In the genomic region with DNA sequence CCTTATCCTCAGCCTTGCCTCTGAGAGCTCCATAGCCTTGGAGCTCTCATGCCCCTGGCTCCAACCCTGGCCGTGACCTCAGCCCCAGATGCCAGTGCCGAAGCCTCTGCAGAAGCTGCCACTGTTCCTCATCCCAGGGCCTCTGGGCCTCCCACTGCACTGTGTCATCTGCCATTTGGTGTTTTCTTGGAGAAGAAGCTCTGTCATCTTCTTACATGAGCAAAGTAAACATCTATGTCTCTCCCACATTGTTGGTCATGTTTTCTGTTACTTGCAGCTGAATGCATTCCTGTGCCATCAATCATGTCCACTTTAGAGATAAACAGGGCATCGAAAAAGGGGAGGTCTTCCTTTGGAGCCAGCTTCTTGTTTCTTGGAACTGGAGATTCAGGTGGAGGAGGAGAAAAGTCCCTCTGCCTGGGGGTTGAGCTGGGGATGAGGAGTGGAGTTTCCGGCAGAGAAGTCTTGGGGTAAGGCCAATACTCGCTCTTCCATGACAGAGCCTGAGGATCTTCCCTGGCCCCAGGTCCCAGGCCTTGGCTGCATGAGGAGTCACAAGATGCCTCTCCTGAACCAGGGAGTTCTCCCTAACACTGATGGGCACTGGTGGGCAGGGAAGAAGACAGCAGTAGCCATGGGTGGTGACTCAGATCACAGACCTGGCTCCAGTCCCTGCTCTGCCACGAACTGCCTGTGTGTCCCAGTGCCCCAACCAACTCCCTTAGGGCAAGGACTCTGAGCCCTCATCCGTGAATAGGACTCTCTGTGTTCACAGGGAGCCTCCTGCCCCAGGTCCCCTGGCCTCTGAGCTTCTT, we compare ENCODE assay signal across 12 cellular contexts. TPM values are rescaled to one million over a fixed set of nuclear protein-coding genes. Genes with fewer than 3 reads are reported as not detected.
DNase-seq lines count a peak whose midpoint lies in the region; ATAC-seq and TF ChIP-seq lines count a peak whose summit lies in the region.
"Had no signal": no experiment of that assay in that cellular context is flagged by ENCODE, and none has a peak within 500 bp of the region (broad histone marks: within the 10 kb centered on the region; RNA-seq: fewer than 3 reads in every experiment).

No MANE protein-coding gene starts in this region.

- no peak for TF ChIP-seq CTCF in cardiac fibroblast (IDR thresholded peaks at IDR 0.05; ENCODE audit: low read depth, low read length)

- no peaks in the 10 kb centered on the region for H4K20me1 ChIP-seq in BLaER1 treated with 17β-estradiol and CSF1 and Interleukin-3, amounts not matched to agents 10 nM and 100 nM

- no peak overlapping the region for H2BK120ac ChIP-seq in mesenchymal stem cell (ENCODE audit: low read depth, low read length)

- H3K9ac ChIP-seq in BLaER1 treated with 17β-estradiol and CSF1 and Interleukin-3, amounts not matched to agents 10 nM and 100 nM = peak overlapping the region in 5 of 11 experiments; percentile 9 to 55 (median 31); a peak in 3 of 22 replicates
- H3K9ac ChIP-seq in mesenchymal stem cell (ENCODE audit: low read length) = no peak overlapping the region
- H3K9ac ChIP-seq: KMS-11 had no signal

- DNase-seq in LoVo (ENCODE audit: low spot score) (peak; percentile 61), cardiac fibroblast (ENCODE audit: low read depth in 2 of 2) (peak; percentile 44 to 75), mesenchymal stem cell (peak; percentile 31), NCI-H187 treated with DMSO at 0.1 percent for 48 hours (lab: John Stamatoyannopoulos, UW) (no peak), COLO668 (lab: John Stamatoyannopoulos, UW; ENCODE audit: unreplicated experiment) (no peak)
- DNase-seq: activated CD4-positive, alpha-beta T cell treated with anti-CD3 and anti-CD28 coated beads for 48 hours; activated naive CD4-positive, alpha-beta T cell treated with anti-CD3 and anti-CD28 coated beads, Interleukin-2, amount 10 ng/mL, durations not matched to agents 7 days and 5 days; naive B cell had no signal

- H3K79me1 ChIP-seq in mesenchymal stem cell (replicated peaks; ENCODE audit: low read length, poor library complexity, severe bottlenecking) = no peaks in the 10 kb centered on the region

- 73% methylated on average over 7 of the region's 7 CpGs for WGBS in mesenchymal stem cell

- peaks cover 0 to 7% (median 0%) of the 10 kb centered on the region in 11 experiments; a peak in 3 of 22 replicates for H3K9me3 ChIP-seq in BLaER1 treated with 17β-estradiol and CSF1 and Interleukin-3, amounts not matched to agents 10 nM and 100 nM (replicated peaks in 1 of 11)
- no peaks in the 10 kb centered on the region for H3K9me3 ChIP-seq in mesenchymal stem cell (ENCODE audit: control insufficient read depth, low read length)

- peak overlapping the region; percentile 36 for H2AK5ac ChIP-seq in mesenchymal stem cell (ENCODE audit: low read length, severe bottlenecking)

- H3K36me3 ChIP-seq in BLaER1 treated with 17β-estradiol and CSF1 and Interleukin-3, amounts not matched to agents 10 nM and 100 nM = no peaks in the 10 kb centered on the region
- H3K36me3 ChIP-seq in mesenchymal stem cell (ENCODE audit: control insufficient read depth in 1 of 2, insufficient read depth in 2 of 2, low read depth in 1 of 2, low read length in 2 of 2) = no peaks in the 10 kb centered on the region

- peak overlapping the region in 1 of 2 experiments; percentile 28 for H3K18ac ChIP-seq in mesenchymal stem cell (ENCODE audit: low read depth in 1 of 2, low read length in 2 of 2)

- no peak overlapping the region for H2BK12ac ChIP-seq in mesenchymal stem cell (ENCODE audit: low read length in 2 of 2)

- peak overlapping the region in 8 of 11 experiments; percentile 15 to 100 (median 56); a peak in 13 of 22 replicates for H3K27ac ChIP-seq in BLaER1 treated with 17β-estradiol and CSF1 and Interleukin-3, amounts not matched to agents 10 nM and 100 nM
- H3K27ac ChIP-seq in mesenchymal stem cell (ENCODE audit: low read length, poor library complexity, severe bottlenecking) = no peak overlapping the region
- H3K27ac ChIP-seq: KMS-11 had no signal

- H3K14ac ChIP-seq in mesenchymal stem cell (ENCODE audit: low read length in 2 of 2) = no peak overlapping the region

- H3K4ac ChIP-seq in mesenchymal stem cell (ENCODE audit: low read depth in 1 of 2, low read length in 2 of 2) = no peak overlapping the region

- H4K8ac ChIP-seq in mesenchymal stem cell (ENCODE audit: low read length) = no peak overlapping the region

- H2BK15ac ChIP-seq in mesenchymal stem cell (ENCODE audit: low read depth, poor library complexity, severe bottlenecking) = no peak overlapping the region

- ATAC-seq in GM21360 (IDR thresholded peaks at IDR 0.05; ENCODE audit: unreplicated experiment) (no peak), GM21786 (IDR thresholded peaks at IDR 0.05; ENCODE audit: unreplicated experiment) (no peak)

- H2AFZ ChIP-seq in mesenchymal stem cell (ENCODE audit: low read depth, low read length) = no peak overlapping the region

- H2BK5ac ChIP-seq in mesenchymal stem cell (ENCODE audit: low read depth, low read length, poor library complexity, severe bottlenecking) = no peak overlapping the region

- no peak overlapping the region for H4K91ac ChIP-seq in mesenchymal stem cell (ENCODE audit: low read length)

- H3K4me1 ChIP-seq in BLaER1 treated with 17β-estradiol and CSF1 and Interleukin-3, amounts not matched to agents 10 nM and 100 nM = peaks cover 21 to 82% (median 30%) of the 10 kb centered on the region in 10 experiments
- H3K4me1 ChIP-seq in mesenchymal stem cell (ENCODE audit: control insufficient read depth, insufficient read depth, low read depth, low read length) = peaks cover 18% of the 10 kb centered on the region

- H3K4me3 ChIP-seq in BLaER1 treated with 17β-estradiol and CSF1 and Interleukin-3, amounts not matched to agents 10 nM and 100 nM = no peak overlapping the region
- H3K4me3 ChIP-seq in cardiac fibroblast (replicated peaks in 1 of 2; ENCODE audit: low read depth in 2 of 2, low read length in 2 of 2) (no peak overlapping the region), mesenchymal stem cell (ENCODE audit: insufficient read depth in 1 of 2, low read depth in 1 of 2, low read length in 2 of 2) (no peak overlapping the region)

- H3K27me3 ChIP-seq in BLaER1 treated with 17β-estradiol and CSF1 and Interleukin-3, amounts not matched to agents 10 nM and 100 nM = no peaks in the 10 kb centered on the region
- H3K27me3 ChIP-seq in mesenchymal stem cell (ENCODE audit: control insufficient read depth in 1 of 2, insufficient read depth in 1 of 2, low read length in 2 of 2) = no peaks in the 10 kb centered on the region

- H3K4me2 ChIP-seq in BLaER1 treated with 17β-estradiol and CSF1 and Interleukin-3, amounts not matched to agents 10 nM and 100 nM = peak overlapping the region in 8 of 11 experiments; percentile 7 to 80 (median 54); a peak in 14 of 22 replicates
- no peak overlapping the region for H3K4me2 ChIP-seq in mesenchymal stem cell (ENCODE audit: low read length, poor library complexity, severe bottlenecking)
- H3K4me2 ChIP-seq: KMS-11 had no signal

- H3K23ac ChIP-seq in mesenchymal stem cell (ENCODE audit: low read length in 2 of 2) = no peak overlapping the region

RNA-seq across cellular contexts. Expression of a gene that starts 45.2 kb away (rescaled TPM):
- 3,841 TPM for polyA plus RNA-seq in mesenchymal stem cell (2013, experiment 1 of 2)
- 3,893 TPM for polyA plus RNA-seq in mesenchymal stem cell (2013, experiment 2 of 2)

Comparison
In these comparisons a context has a peak if more than half of its experiments do, and no peak if none do; other contexts are left out.
1. DNase-seq: peak in LoVo (single experiment), cardiac fibroblast (2 of 2) and mesenchymal stem cell (single experiment); none in NCI-H187 treated with DMSO at 0.1 percent for 48 hours (single experiment) and COLO668 (single experiment).